Comparison of ENCODE assay signal across 19 cellular contexts in the genomic region with DNA sequence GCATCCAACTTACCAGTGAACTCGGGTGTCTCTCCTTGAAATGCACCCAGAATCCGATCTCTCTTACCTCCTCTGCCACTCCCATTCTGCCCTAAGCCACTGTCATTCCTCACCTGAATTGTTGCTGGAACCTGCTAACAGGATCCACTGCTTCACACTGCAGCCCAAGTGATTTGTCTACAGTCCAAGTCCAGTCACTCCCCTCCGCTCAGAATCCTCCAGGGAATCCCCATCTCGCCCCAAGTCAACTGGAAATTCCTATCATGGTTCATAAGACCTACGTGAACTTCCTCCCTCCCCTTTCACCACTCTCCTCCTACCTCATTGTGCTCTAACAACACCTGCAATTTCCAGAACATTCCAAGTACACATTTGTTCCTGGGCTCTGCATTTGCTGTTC.
"Had no signal": no experiment of that assay in that cellular context is flagged by ENCODE, and none has a peak within 500 bp of the region (broad histone marks: within the 10 kb centered on the region; RNA-seq: fewer than 3 reads in every experiment).

No MANE protein-coding gene starts in this region.

- DNase-seq: IMR-90, Karpas-422, KG1, MV-4-11, NCI-H1048, NCI-H1105, NCI-H1417, NCI-H1436 treated with DMSO at 0.1 percent for 48 hours, NCI-H1694, NCI-H187 treated with DMSO at 0.1 percent for 48 hours, NCI-H2029 treated with DMSO at 0.1 percent for 48 hours, NCI-H2171 treated with DMSO at 0.1 percent for 48 hours, NCI-H524, NCI-H526 treated with DMSO at 0.1 percent for 48 hours, NCI-H774, RPMI8226, SHP77 had no signal

- ATAC-seq: HepG2, SK-N-SH treated with all-trans-retinoic acid at 6 μM for 48 hours had no signal
